ENCODE assay signal across 1 cellular context in the genomic region with DNA sequence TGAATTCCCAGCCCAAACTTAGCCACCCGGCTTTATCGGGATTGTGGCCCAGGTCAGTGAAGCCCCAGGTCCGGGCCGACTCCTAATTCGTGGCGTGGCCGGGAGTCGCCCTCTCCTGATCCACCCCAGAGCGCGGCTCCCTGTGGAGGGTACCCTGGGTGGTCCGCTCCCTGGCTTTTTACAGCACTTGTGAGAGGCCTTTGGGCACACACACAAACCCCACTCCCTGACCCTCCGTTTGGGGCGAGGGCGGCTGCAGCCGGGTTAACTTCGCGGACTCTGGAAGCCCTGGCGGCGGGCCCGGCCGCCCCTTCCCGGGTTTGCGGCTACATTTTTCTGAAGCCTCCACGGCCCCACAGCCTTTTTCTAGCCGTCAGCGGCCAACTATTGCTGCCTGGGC.
TF ChIP-seq lines count a peak whose summit lies in the region.

No MANE protein-coding gene starts in this region.

TF ChIP-seq in endothelial cell of umbilical vein, 7 proteins besides CTCF, POLR2A, EP300 and RAD21:
- TF ChIP-seq POLR2AphosphoS5 (IDR thresholded peaks at IDR 0.05; ENCODE audit: insufficient read depth, low read depth, low read length) = no peak
- TF ChIP-seq MYC (IDR thresholded peaks at IDR 0.05; ENCODE audit: low read depth, low read length) = no peak
- no peak for TF ChIP-seq FOS (IDR thresholded peaks at IDR 0.05; ENCODE audit: borderline replicate concordance, insufficient read depth, low read length)
- no peak for TF ChIP-seq EZH2 (IDR thresholded peaks at IDR 0.05; ENCODE audit: borderline replicate concordance, low read depth, low read length, severe bottlenecking)
- TF ChIP-seq, protein P1, sequence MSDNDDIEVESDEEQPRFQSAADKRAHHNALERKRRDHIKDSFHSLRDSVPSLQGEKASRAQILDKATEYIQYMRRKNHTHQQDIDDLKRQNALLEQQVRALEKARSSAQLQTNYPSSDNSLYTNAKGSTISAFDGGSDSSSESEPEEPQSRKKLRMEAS (IDR thresholded peaks at IDR 0.05; ENCODE audit: insufficient read depth, insufficient read length) = no peak
- TF ChIP-seq JUN (IDR thresholded peaks at IDR 0.05; ENCODE audit: borderline replicate concordance, insufficient read depth, insufficient read length, low read depth) = no peak
- TF ChIP-seq GATA2 (IDR thresholded peaks at IDR 0.05; ENCODE audit: insufficient read depth, insufficient read length, low read depth, low read length) = no peak
